Comparison of ENCODE assay signal across 27 cellular contexts in genomic region chr10:100522945-100523344, GRCh38. TPM values are rescaled to one million over a fixed set of nuclear protein-coding genes. Genes with fewer than 3 reads are reported as not detected.
DNase-seq lines count a peak whose midpoint lies in the region; ATAC-seq, FAIRE-seq and TF ChIP-seq lines count a peak whose summit lies in the region.
"Had no signal": no experiment of that assay in that cellular context is flagged by ENCODE, and none has a peak within 500 bp of the region (broad histone marks: within the 10 kb centered on the region; RNA-seq: fewer than 3 reads in every experiment).

No MANE protein-coding gene starts in this region.

- H3K27ac Mint-ChIP-seq in endodermal cell = no peak overlapping the region

- no peak overlapping the region for H3K9ac ChIP-seq in endodermal cell (ENCODE audit: extremely low read depth, low read length, poor library complexity, severe bottlenecking)

- no peak for ATAC-seq in RWPE2 (ENCODE audit: low read depth)
- ATAC-seq: HCT116, Panc1 had no signal

- H3K4me3 ChIP-seq in RWPE2 (ENCODE audit: severe bottlenecking) (no peak overlapping the region), brain microvascular endothelial cell (ENCODE audit: low read depth, low read length) (no peak overlapping the region), endodermal cell (ENCODE audit: low read length) (no peak overlapping the region)
- H3K4me3 ChIP-seq: SK-N-MC had no signal

- H3K27me3 ChIP-seq in RWPE2 (ENCODE audit: insufficient read depth, poor library complexity, severe bottlenecking) (no peaks in the 10 kb centered on the region), brain microvascular endothelial cell (replicated peaks) (no peaks in the 10 kb centered on the region), endodermal cell (ENCODE audit: control insufficient read depth, insufficient read depth, low read length, poor library complexity, severe bottlenecking) (peaks cover 29% of the 10 kb centered on the region)

- H3K9me3 ChIP-seq in RWPE2 (ENCODE audit: severe bottlenecking) (no peaks in the 10 kb centered on the region), endodermal cell (ENCODE audit: control insufficient read depth, low read length) (no peaks in the 10 kb centered on the region)

- in situ Hi-C loops in brain microvascular endothelial cell (cut with HindIII; ENCODE audit: low pct_ligation_motif_present, low sequenced_read_pairs) = loop anchor here (25.0 kb wide), 1 partner anchor 186 kb away; the partner anchor contains the start of genes PKD2L1 and SCD

- H3K36me3 Mint-ChIP-seq in endodermal cell (ENCODE audit: low read depth) = peaks cover 34% of the 10 kb centered on the region

- peaks cover 10% of the 10 kb centered on the region for H3K4me1 Mint-ChIP-seq in endodermal cell

- WGBS in endodermal cell (ENCODE audit: insufficient coverage in 1 of 2, insufficient read length in 1 of 2), 2 experiments = 92 to 95% methylated on average over 9 of the region's 9 CpGs

- no peak overlapping the region for H3K4me3 Mint-ChIP-seq in endodermal cell
- H3K4me3 Mint-ChIP-seq: CD4-positive, alpha-beta memory T cell had no signal

- no peaks in the 10 kb centered on the region for H3K9me3 Mint-ChIP-seq in endodermal cell
- H3K9me3 Mint-ChIP-seq: CD4-positive, alpha-beta memory T cell had no signal

- peak overlapping the region; percentile 17; the same call in 1 of the 2 replicates for H3K27ac ChIP-seq in 22Rv1
- peak overlapping the region; percentile 6 for H3K27ac ChIP-seq in RWPE2 (ENCODE audit: poor library complexity, severe bottlenecking)
- no peak overlapping the region for H3K27ac ChIP-seq in brain microvascular endothelial cell
- no peak overlapping the region for H3K27ac ChIP-seq in endodermal cell (ENCODE audit: low read depth, low read length)
- H3K27ac ChIP-seq: SK-N-MC had no signal

- FAIRE-seq in GM12892 (lab: Jason Lieb, UNC) = no peak
- FAIRE-seq: A204.1, GM12891, GM19239 had no signal

- H3K36me3 ChIP-seq in RWPE2 (ENCODE audit: low read depth) (peaks cover 32% of the 10 kb centered on the region), brain microvascular endothelial cell (replicated peaks) (peaks cover 18% of the 10 kb centered on the region), endodermal cell (ENCODE audit: control insufficient read depth, insufficient read depth, low read length) (peaks cover 53% of the 10 kb centered on the region)

- peaks cover 33% of the 10 kb centered on the region for H3K27me3 Mint-ChIP-seq in endodermal cell (ENCODE audit: insufficient read depth)
- H3K27me3 Mint-ChIP-seq: CD4-positive, alpha-beta memory T cell had no signal

- DNase-seq in ELR (ENCODE audit: low read depth) (peak; percentile 52), RWPE2 (ENCODE audit: low spot score) (no peak), brain microvascular endothelial cell (peak; percentile 45), AML-193 (lab: John Stamatoyannopoulos, UW) (no peak), NCI-H1694 treated with DMSO at 0.1 percent for 48 hours (lab: John Stamatoyannopoulos, UW) (no peak), endodermal cell (no peak), GM12892 (ENCODE audit: insufficient read length) (no peak)
- DNase-seq: C1 segment of cervical spinal cord; CD4-positive, alpha-beta memory T cell; COR-L47; GF-D8; KG1; NCI-H1048; NCI-H1417; NCI-H1694; NCI-H2081; NCI-H2227 treated with DMSO at 0.1 percent for 48 hours; NCI-H526 treated with DMSO at 0.1 percent for 48 hours; SIG-M5; SW 1271 had no signal

- H3K4me1 ChIP-seq in RWPE2 (ENCODE audit: insufficient read depth, poor library complexity, severe bottlenecking) = peaks cover 9% of the 10 kb centered on the region
- H3K4me1 ChIP-seq in endodermal cell (ENCODE audit: control insufficient read depth, insufficient read depth, low read length) = peaks cover 4% of the 10 kb centered on the region

- TF ChIP-seq CTCF in 22Rv1 (IDR thresholded peaks at IDR 0.05) = no peak
- TF ChIP-seq CTCF in RWPE2 (IDR thresholded peaks at IDR 0.05; ENCODE audit: poor library complexity, severe bottlenecking) = no peak
- no peak for TF ChIP-seq CTCF in brain microvascular endothelial cell (IDR thresholded peaks at IDR 0.05; ENCODE audit: low read depth, low read length, missing control alignments)
- no peak for TF ChIP-seq CTCF in endodermal cell (conservative IDR thresholded peaks at IDR 0.05)

- TF ChIP-seq POLR2A in GM12892 (IDR thresholded peaks at IDR 0.05; ENCODE audit: low read depth, low read length) = no peak

RNA-seq across cellular contexts. Expression of gene SEC31B, which starts 3.3 kb away (rescaled TPM):
- total RNA-seq in endodermal cell = 10 to 100 TPM in 1 of 2 donors, 1 to 10 TPM in 1; 9.0 to 13.6 TPM
- 14.0 TPM for polyA plus RNA-seq in endodermal cell (2013, experiment 1 of 2)
- polyA plus RNA-seq in endodermal cell (2013, experiment 2 of 2) = 13.4 TPM
- polyA plus RNA-seq in GM12892 (2012; ENCODE audit: missing spikeins) = 28.2 TPM

RNA-seq across cellular contexts. Expression of gene NDUFB8, which starts 6.7 kb away (rescaled TPM):
- 100 to 1,000 TPM; 162 to 192 TPM for total RNA-seq in endodermal cell
- 196 TPM for polyA plus RNA-seq in endodermal cell (2013, experiment 1 of 2)
- polyA plus RNA-seq in endodermal cell (2013, experiment 2 of 2) = 185 TPM
- polyA plus RNA-seq in GM12892 (2012; ENCODE audit: missing spikeins) = 342 TPM

RNA-seq across cellular contexts. Expression of gene HIF1AN, which starts 12.8 kb away (rescaled TPM):
- total RNA-seq in endodermal cell = 10 to 100 TPM; 51.8 to 58.8 TPM
- 28.9 TPM for polyA plus RNA-seq in endodermal cell (2013, experiment 1 of 2)
- 22.4 TPM for polyA plus RNA-seq in endodermal cell (2013, experiment 2 of 2)
- 19.8 TPM for polyA plus RNA-seq in GM12892 (2012; ENCODE audit: missing spikeins)

Comparison
In these comparisons a context has a peak if more than half of its experiments do, and no peak if none do; other contexts are left out.
1. H3K27ac ChIP-seq: peak in 22Rv1 (single experiment) and RWPE2 (single experiment); none in brain microvascular endothelial cell (single experiment) and endodermal cell (single experiment).
2. DNase-seq: peak in ELR (single experiment) and brain microvascular endothelial cell (single experiment); none in RWPE2 (single experiment), AML-193 (0 of 2), NCI-H1694 treated with DMSO at 0.1 percent for 48 hours (single experiment), endodermal cell (single experiment) and GM12892 (single experiment).